Comparison of ENCODE assay signal across 24 cellular contexts in genomic region chr4:16391196-16391595, GRCh38.
"Had no signal": no experiment of that assay in that cellular context is flagged by ENCODE, and none has a peak within 500 bp of the region (broad histone marks: within the 10 kb centered on the region; RNA-seq: fewer than 3 reads in every experiment).

No MANE protein-coding gene starts in this region.

- H3K4me3 ChIP-seq: colonic mucosa, coronary artery, dorsolateral prefrontal cortex, esophagus muscularis mucosa, esophagus squamous epithelium, gastrocnemius medialis, gastroesophageal sphincter, heart left ventricle, heart right ventricle, hepatocyte had no signal

- H3K36me3 ChIP-seq: colonic mucosa, esophagus muscularis mucosa, esophagus squamous epithelium, gastrocnemius medialis, gastroesophageal sphincter, heart left ventricle, heart right ventricle had no signal

- H3K27me3 ChIP-seq: colonic mucosa, dorsolateral prefrontal cortex, esophagus muscularis mucosa, foreskin keratinocyte, gastrocnemius medialis had no signal

- DNase-seq: colonic mucosa; cortex of kidney; dermis blood vessel endothelial cell; dorsolateral prefrontal cortex; effector CD4-positive, alpha-beta T cell; effector CD8-positive, alpha-beta T cell; effector memory CD4-positive, alpha-beta T cell; effector memory CD8-positive, alpha-beta T cell; endodermal cell; erythroblast; esophagus squamous epithelium; foreskin fibroblast; foreskin keratinocyte; foreskin melanocyte; gastrocnemius medialis; glutamatergic neuron; head of caudate nucleus; heart left ventricle; heart right ventricle had no signal

- H3K27ac ChIP-seq: colonic mucosa, coronary artery, dorsolateral prefrontal cortex, epithelial cell of prostate, esophagus muscularis mucosa, esophagus squamous epithelium, foreskin keratinocyte, gastrocnemius medialis, gastroesophageal sphincter, heart left ventricle, heart right ventricle, hepatocyte had no signal

- H3K9me3 ChIP-seq: colonic mucosa, esophagus muscularis mucosa, esophagus squamous epithelium, gastrocnemius medialis, gastroesophageal sphincter, heart left ventricle, heart right ventricle had no signal
